Comparison of ENCODE assay signal across 9 cellular contexts in the genomic region with DNA sequence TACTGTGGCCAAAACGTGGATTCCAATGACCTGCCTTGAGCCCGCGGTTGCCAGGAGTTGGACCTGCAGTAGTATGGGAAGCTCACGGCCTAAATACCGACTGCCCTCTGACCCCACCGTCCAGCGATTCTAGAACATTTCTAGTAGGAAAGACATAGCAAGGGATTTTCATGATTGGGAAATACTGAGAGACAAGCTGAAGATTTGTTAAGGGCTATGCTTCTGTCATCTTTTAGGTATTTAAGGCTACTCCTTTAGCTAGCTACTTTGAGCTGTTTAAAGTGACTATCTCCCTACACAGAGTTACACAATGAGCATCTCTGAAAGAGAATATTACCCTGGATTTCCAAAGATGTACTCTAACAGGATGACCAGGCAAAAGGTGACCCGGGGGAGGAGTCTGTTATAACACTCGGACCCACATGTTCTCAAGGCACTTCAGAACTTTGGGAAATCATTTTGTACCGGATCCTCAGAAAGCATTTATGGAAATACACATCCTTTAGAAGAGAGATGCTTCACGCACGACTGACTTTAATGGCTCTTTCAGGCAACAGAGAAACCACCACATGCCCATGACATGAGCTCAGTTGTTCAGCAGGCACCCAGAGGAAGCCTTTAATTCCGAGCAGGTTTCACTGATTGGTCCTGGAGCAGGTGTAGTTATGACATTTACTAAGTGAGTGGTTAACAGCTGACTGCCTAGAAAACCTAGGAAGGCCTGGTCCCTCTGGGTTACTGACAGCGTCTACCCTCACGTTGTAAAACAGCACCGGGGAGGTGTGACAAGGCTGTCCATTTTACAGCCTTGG. TPM values are rescaled to one million over a fixed set of nuclear protein-coding genes. Genes with fewer than 3 reads are reported as not detected.
DNase-seq lines count a peak whose midpoint lies in the region; TF ChIP-seq lines count a peak whose summit lies in the region.
"Had no signal": no experiment of that assay in that cellular context is flagged by ENCODE, and none has a peak within 500 bp of the region (broad histone marks: within the 10 kb centered on the region; RNA-seq: fewer than 3 reads in every experiment).

No MANE protein-coding gene starts in this region.

- no peak for TF ChIP-seq CTCF in epithelial cell of esophagus (IDR thresholded peaks at IDR 0.05; ENCODE audit: insufficient read depth, low read depth, low read length, missing control alignments)

- DNase-seq in COLO668 (lab: John Stamatoyannopoulos, UW; ENCODE audit: unreplicated experiment) (peak; percentile 53), NCI-H2107 (lab: John Stamatoyannopoulos, UW) (peak; percentile 89), epithelial cell of esophagus (ENCODE audit: low read depth) (peak; percentile 68), posterior vena cava (ENCODE audit: low spot score) (peak; percentile 80), Kasumi-1 (lab: John Stamatoyannopoulos, UW) (no peak), hippocampal formation (lab: John Stamatoyannopoulos, UW) (no peak)
- DNase-seq in stimulated activated naive CD4-positive, alpha-beta T cell (lab: John Stamatoyannopoulos, UW) = no peak
- no peak for DNase-seq in stimulated activated CD4-positive, alpha-beta T cell treated with anti-CD3 and anti-CD28 coated beads, Interleukin-15, amount 100 ng/mL, for 24 hours

- no peak overlapping the region for H3K4me3 ChIP-seq in epithelial cell of esophagus (ENCODE audit: low read length)
- H3K4me3 ChIP-seq: SK-N-MC had no signal

- intact Hi-C loops in posterior vena cava (cut with DNase I) = no loop called here

RNA-seq across cellular contexts. Expression of gene BAG5, which starts 4.2 kb away (rescaled TPM):
- total RNA-seq in posterior vena cava = 10 to 100 TPM; 29.0 to 30.4 TPM

RNA-seq across cellular contexts. Expression of gene COA8, which starts 4.5 kb away (rescaled TPM):
- 10 to 100 TPM; 33.9 to 40.3 TPM for total RNA-seq in posterior vena cava

RNA-seq across cellular contexts. Expression of gene TRMT61A, which starts 29.3 kb away (rescaled TPM):
- 10 to 100 TPM; 16.2 to 18.0 TPM for total RNA-seq in posterior vena cava

RNA-seq across cellular contexts. Expression of gene CKB, which starts 35.6 kb away (rescaled TPM):
- total RNA-seq in posterior vena cava = 100 to 1,000 TPM; 354 to 709 TPM

Comparison
In these comparisons a context has a peak if more than half of its experiments do, and no peak if none do; other contexts are left out.
1. DNase-seq: peak in COLO668 (single experiment), NCI-H2107 (single experiment), epithelial cell of esophagus (single experiment) and posterior vena cava (single experiment); none in stimulated activated naive CD4-positive, alpha-beta T cell (0 of 6), stimulated activated CD4-positive, alpha-beta T cell treated with anti-CD3 and anti-CD28 coated beads, Interleukin-15, amount 100 ng/mL, for 24 hours (single experiment), Kasumi-1 (0 of 2) and hippocampal formation (0 of 2).